In genomic region chr2:54524236-54524991, GRCh38 we compare ENCODE assay signal across 1 cellular context.
A peak's percentile ranks its signal among the peaks of the same experiment; 100 is the strongest.
TF ChIP-seq lines count a peak whose summit lies in the region.

No MANE protein-coding gene starts in this region.

TF ChIP-seq in GM12878, 131 proteins besides CTCF, POLR2A, EP300 and RAD21 (continued from another document):
- peak; percentile 57; the same call in 1 of the 2 replicates for TF ChIP-seq ZBTB40 (IDR thresholded peaks at IDR 0.05; ENCODE audit: borderline replicate concordance)
- peak; percentile 23; the same call in 1 of the 2 replicates for TF ChIP-seq USF2 (IDR thresholded peaks at IDR 0.05; ENCODE audit: borderline replicate concordance, low read depth, low read length)
- TF ChIP-seq ZBTB33 (IDR thresholded peaks at IDR 0.05) = 0 out of 2 replicates have a peak, but pooled peaks have one; percentile 63
- no peak for TF ChIP-seq MYC (IDR thresholded peaks at IDR 0.05; ENCODE audit: insufficient read depth, insufficient read length, insufficient replicate concordance, low read length, severe bottlenecking)
- TF ChIP-seq RFX5 (IDR thresholded peaks at IDR 0.05; ENCODE audit: low read depth, low read length) = no peak
TF ChIP-seq in GM12878: peak in this region for 27.
